Comparison of ENCODE assay signal across 1 cellular context in the genomic region with DNA sequence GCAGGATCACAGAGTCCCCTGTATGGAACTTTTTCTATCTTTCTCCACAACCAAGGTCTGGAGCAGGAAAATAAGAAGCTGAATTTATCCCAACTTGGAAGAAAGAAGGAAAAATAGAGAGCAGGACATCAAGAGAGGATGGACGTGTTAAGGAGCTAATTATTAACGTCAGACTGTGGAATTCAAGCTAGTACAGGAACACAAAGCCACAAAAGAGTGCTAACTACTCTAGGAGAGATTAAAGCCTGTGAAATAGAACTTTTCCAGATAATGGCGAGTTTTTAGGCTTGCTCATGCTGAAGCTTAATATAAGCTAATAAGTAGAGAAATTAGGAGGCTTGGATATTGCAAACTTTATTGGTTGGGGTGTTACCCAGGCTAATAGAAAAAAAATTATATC.
TF ChIP-seq lines count a peak whose summit lies in the region.

No MANE protein-coding gene starts in this region.

TF ChIP-seq in HCT116, 20 proteins besides CTCF, POLR2A, EP300 and RAD21 (continued from another document):
- TF ChIP-seq, protein P1, sequence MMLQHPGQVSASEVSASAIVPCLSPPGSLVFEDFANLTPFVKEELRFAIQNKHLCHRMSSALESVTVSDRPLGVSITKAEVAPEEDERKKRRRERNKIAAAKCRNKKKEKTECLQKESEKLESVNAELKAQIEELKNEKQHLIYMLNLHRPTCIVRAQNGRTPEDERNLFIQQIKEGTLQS (IDR thresholded peaks at IDR 0.05), result no peak
- TF ChIP-seq CBX3 (IDR thresholded peaks at IDR 0.05; ENCODE audit: low read depth) (no peak), SP1 (IDR thresholded peaks at IDR 0.05; ENCODE audit: low read depth) (no peak), ZNF274 (IDR thresholded peaks at IDR 0.05; ENCODE audit: low read depth, low read length) (no peak), CEBPB (IDR thresholded peaks at IDR 0.05; ENCODE audit: low read depth) (no peak), EZH2phosphoT487 (IDR thresholded peaks at IDR 0.05; ENCODE audit: borderline replicate concordance) (no peak), EGR1 (IDR thresholded peaks at IDR 0.05; ENCODE audit: low read depth) (no peak), POLR2AphosphoS5 (IDR thresholded peaks at IDR 0.05; ENCODE audit: low read depth, low read length) (no peak), SRF (IDR thresholded peaks at IDR 0.05; ENCODE audit: low read depth) (no peak), YY1 (IDR thresholded peaks at IDR 0.05; ENCODE audit: extremely low read depth, insufficient replicate concordance, low read depth, low read length) (no peak), ELF1 (IDR thresholded peaks at IDR 0.05; ENCODE audit: borderline replicate concordance, low read depth) (no peak)
- TF ChIP-seq, protein P2, sequence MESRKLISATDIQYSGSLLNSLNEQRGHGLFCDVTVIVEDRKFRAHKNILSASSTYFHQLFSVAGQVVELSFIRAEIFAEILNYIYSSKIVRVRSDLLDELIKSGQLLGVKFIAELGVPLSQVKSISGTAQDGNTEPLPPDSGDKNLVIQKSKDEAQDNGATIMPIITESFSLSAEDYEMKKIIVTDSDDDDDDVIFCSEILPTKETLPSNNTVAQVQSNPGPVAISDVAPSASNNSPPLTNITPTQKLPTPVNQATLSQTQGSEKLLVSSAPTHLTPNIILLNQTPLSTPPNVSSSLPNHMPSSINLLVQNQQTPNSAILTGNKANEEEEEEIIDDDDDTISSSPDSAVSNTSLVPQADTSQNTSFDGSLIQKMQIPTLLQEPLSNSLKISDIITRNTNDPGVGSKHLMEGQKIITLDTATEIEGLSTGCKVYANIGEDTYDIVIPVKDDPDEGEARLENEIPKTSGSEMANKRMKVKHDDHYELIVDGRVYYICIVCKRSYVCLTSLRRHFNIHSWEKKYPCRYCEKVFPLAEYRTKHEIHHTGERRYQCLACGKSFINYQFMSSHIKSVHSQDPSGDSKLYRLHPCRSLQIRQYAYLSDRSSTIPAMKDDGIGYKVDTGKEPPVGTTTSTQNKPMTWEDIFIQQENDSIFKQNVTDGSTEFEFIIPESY (IDR thresholded peaks at IDR 0.05; ENCODE audit: extremely low read depth, insufficient replicate concordance, low read length), result no peak
- TF ChIP-seq, protein P3, sequence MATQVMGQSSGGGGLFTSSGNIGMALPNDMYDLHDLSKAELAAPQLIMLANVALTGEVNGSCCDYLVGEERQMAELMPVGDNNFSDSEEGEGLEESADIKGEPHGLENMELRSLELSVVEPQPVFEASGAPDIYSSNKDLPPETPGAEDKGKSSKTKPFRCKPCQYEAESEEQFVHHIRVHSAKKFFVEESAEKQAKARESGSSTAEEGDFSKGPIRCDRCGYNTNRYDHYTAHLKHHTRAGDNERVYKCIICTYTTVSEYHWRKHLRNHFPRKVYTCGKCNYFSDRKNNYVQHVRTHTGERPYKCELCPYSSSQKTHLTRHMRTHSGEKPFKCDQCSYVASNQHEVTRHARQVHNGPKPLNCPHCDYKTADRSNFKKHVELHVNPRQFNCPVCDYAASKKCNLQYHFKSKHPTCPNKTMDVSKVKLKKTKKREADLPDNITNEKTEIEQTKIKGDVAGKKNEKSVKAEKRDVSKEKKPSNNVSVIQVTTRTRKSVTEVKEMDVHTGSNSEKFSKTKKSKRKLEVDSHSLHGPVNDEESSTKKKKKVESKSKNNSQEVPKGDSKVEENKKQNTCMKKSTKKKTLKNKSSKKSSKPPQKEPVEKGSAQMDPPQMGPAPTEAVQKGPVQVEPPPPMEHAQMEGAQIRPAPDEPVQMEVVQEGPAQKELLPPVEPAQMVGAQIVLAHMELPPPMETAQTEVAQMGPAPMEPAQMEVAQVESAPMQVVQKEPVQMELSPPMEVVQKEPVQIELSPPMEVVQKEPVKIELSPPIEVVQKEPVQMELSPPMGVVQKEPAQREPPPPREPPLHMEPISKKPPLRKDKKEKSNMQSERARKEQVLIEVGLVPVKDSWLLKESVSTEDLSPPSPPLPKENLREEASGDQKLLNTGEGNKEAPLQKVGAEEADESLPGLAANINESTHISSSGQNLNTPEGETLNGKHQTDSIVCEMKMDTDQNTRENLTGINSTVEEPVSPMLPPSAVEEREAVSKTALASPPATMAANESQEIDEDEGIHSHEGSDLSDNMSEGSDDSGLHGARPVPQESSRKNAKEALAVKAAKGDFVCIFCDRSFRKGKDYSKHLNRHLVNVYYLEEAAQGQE (IDR thresholded peaks at IDR 0.05; ENCODE audit: low read depth), result no peak
TF ChIP-seq in HCT116: peak in this region for 0.
